Comparison of ENCODE assay signal across 9 cellular contexts in the genomic region with DNA sequence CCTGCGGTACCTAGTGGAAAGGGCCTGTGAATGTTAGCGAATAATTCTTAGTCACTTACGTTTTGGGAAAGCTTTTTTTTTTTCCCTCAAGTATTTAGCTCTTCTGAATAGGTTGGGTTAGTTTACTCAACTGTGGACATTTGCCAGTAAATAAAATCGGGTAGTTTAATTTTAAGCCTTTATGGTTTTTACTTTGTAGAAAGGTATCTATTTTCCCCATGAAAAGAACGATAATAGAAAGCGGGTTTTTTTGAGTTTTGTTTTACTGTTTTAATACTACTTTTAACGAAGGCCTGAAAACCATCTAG. TPM values are rescaled to one million over a fixed set of nuclear protein-coding genes. Genes with fewer than 3 reads are reported as not detected.
DNase-seq lines count a peak whose midpoint lies in the region; ATAC-seq, FAIRE-seq and TF ChIP-seq lines count a peak whose summit lies in the region.
"Had no signal": no experiment of that assay in that cellular context is flagged by ENCODE, and none has a peak within 500 bp of the region (broad histone marks: within the 10 kb centered on the region; RNA-seq: fewer than 3 reads in every experiment).

No MANE protein-coding gene starts in this region.

- H3K4me3 ChIP-seq in GM12864 (ENCODE audit: low read depth, low read length) = peak overlapping the region; percentile 84
- H3K4me3 ChIP-seq in fibroblast of villous mesenchyme (ENCODE audit: low read depth, low read length) = peak overlapping the region; percentile 66
- peak overlapping the region; percentile 62 to 87 (median 74) for H3K4me3 ChIP-seq in gastrocnemius medialis

- H3K9me3 ChIP-seq in gastrocnemius medialis = no peaks in the 10 kb centered on the region

- intact Hi-C loops in gastrocnemius medialis (cut with DNase I; ENCODE audit: low total_unique reads) = loop anchor here (2.0 to 5.0 kb wide), 3 partner anchors 47 to 78 kb away; a partner anchor contains a TSS

- no peaks in the 10 kb centered on the region for H3K36me3 ChIP-seq in gastrocnemius medialis

- no peak for TF ChIP-seq CTCF in GM12864 (IDR thresholded peaks at IDR 0.05; ENCODE audit: low read depth, low read length, missing control alignments)
- TF ChIP-seq CTCF in VCaP (conservative IDR thresholded peaks at IDR 0.05) = no peak
- TF ChIP-seq CTCF in fibroblast of villous mesenchyme (IDR thresholded peaks at IDR 0.05; ENCODE audit: insufficient read depth, low read depth, low read length) = no peak
- no peak for TF ChIP-seq CTCF in gastrocnemius medialis (IDR thresholded peaks at IDR 0.05 in 4 of 5, conservative IDR thresholded peaks at IDR 0.05 in 1 of 5)

- ATAC-seq in gastrocnemius medialis (no peak), GM18858 (IDR thresholded peaks at IDR 0.05; ENCODE audit: unreplicated experiment) (no peak), HG03097 (IDR thresholded peaks at IDR 0.05; ENCODE audit: low FRiP score, unreplicated experiment) (no peak)

- DNase-seq in GM12864 (ENCODE audit: low read depth) (no peak), fibroblast of villous mesenchyme (ENCODE audit: low read depth) (no peak), gastrocnemius medialis (no peak), NCI-H82 treated with DMSO at 0.1 percent for 48 hours (lab: John Stamatoyannopoulos, UW; ENCODE audit: unreplicated experiment) (no peak), GM12891 (ENCODE audit: insufficient read length, low spot score) (no peak)

- peaks cover 47 to 55% of the 10 kb centered on the region in 2 donors for H3K4me1 ChIP-seq in gastrocnemius medialis

- TF ChIP-seq POLR2A in gastrocnemius medialis (IDR thresholded peaks at IDR 0.05) = no peak
- no peak for TF ChIP-seq POLR2A in GM12891 (IDR thresholded peaks at IDR 0.05; ENCODE audit: low read depth, low read length)

- peak overlapping the region; percentile 97 for H3K27ac ChIP-seq in VCaP
- H3K27ac ChIP-seq in gastrocnemius medialis = peak overlapping the region; percentile 94 to 100 (median 96)

- no peak for FAIRE-seq in GM12891 (lab: Jason Lieb, UNC)
- FAIRE-seq: TTC549 had no signal

- in situ Hi-C loops in gastrocnemius medialis (cut with MboI; ENCODE audit: low sequenced_read_pairs in 4 of 4) = no loop called here

- H3K27me3 ChIP-seq in gastrocnemius medialis = no peaks in the 10 kb centered on the region

TF ChIP-seq in GM12891, 5 proteins besides CTCF, POLR2A, EP300 and RAD21:
- TF ChIP-seq TAF1 (IDR thresholded peaks at IDR 0.05; ENCODE audit: low read depth, low read length) (no peak), POU2F2 (IDR thresholded peaks at IDR 0.05; ENCODE audit: low read depth, low read length) (no peak), SPI1 (IDR thresholded peaks at IDR 0.05; ENCODE audit: low read depth, low read length) (no peak), PAX5 (IDR thresholded peaks at IDR 0.05; ENCODE audit: insufficient read depth, low read length, severe bottlenecking) (no peak), POLR2AphosphoS5 (IDR thresholded peaks at IDR 0.05; ENCODE audit: low read depth, low read length) (no peak)

RNA-seq across cellular contexts. Expression of a gene that starts 1.7 kb away (rescaled TPM):
- total RNA-seq in fibroblast of villous mesenchyme = 38.3 and 53.1 TPM in 2 replicates
- total RNA-seq in gastrocnemius medialis = 10 to 100 TPM; 39.3 to 48.7 (median 43.7) TPM
- 36.2 TPM for polyA plus RNA-seq in GM12891 (2012; ENCODE audit: low read depth, missing spikeins)
